In the genomic region with DNA sequence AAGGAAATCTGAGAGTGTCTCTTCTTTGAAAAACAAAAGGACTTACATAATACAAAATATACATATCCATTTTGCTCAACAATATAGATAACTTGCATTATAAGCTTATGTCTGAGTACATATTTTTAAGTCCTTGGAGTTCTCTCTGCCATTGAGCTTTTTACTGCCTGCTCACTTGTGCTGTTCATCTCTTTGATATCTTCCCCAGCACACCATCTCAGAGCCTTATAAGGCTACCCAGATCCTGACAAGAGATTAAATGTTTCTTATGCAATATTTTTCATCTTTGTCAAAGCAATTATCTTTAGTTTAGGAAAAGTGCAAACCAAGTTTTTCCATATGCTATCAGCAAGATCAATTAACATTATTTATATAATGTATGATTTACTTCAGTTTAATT, we compare ENCODE assay signal across 19 cellular contexts.
DNase-seq lines count a peak whose midpoint lies in the region; FAIRE-seq and TF ChIP-seq lines count a peak whose summit lies in the region.
"Had no signal": no experiment of that assay in that cellular context is flagged by ENCODE, and none has a peak within 500 bp of the region (broad histone marks: within the 10 kb centered on the region; RNA-seq: fewer than 3 reads in every experiment).

No MANE protein-coding gene starts in this region.

- H3K27ac ChIP-seq in ACC112 (ENCODE audit: low read depth, low read length) (peak overlapping the region; percentile 81), astrocyte (ENCODE audit: low read depth, low read length) (peak overlapping the region; percentile 12), mesodermal cell (ENCODE audit: low read depth, low read length, severe bottlenecking) (peak overlapping the region; percentile 26)
- H3K27ac ChIP-seq: cardiac muscle cell, psoas muscle had no signal

- no peak overlapping the region for H3K4me2 ChIP-seq in astrocyte (ENCODE audit: low read length)

- H3K9me3 Mint-ChIP-seq in astrocyte (ENCODE audit: unreplicated experiment) (peaks cover 8% of the 10 kb centered on the region), glutamatergic neuron (ENCODE audit: unreplicated experiment) (no peaks in the 10 kb centered on the region)
- H3K9me3 Mint-ChIP-seq in activated T-cell treated with anti-CD3 and anti-CD28 coated beads, Interleukin-2, amount 50 U/mL, for 24 hours: no peaks in the 10 kb centered on the region

- H3K4me1 Mint-ChIP-seq in astrocyte (ENCODE audit: low read depth, unreplicated experiment) (peaks cover 23% of the 10 kb centered on the region), glutamatergic neuron (ENCODE audit: low read depth, unreplicated experiment) (no peaks in the 10 kb centered on the region)
- peaks cover 50% of the 10 kb centered on the region for H3K4me1 Mint-ChIP-seq in activated T-cell treated with anti-CD3 and anti-CD28 coated beads, Interleukin-2, amount 50 U/mL, for 24 hours (ENCODE audit: low read depth)
- H3K4me1 Mint-ChIP-seq: stimulated activated naive B cell treated with anti-CD40 and anti-IgM and Interleukin-4, amounts not matched to agents 10 μg/mL and 1 μg/mL and 100 μg/mL, for 72 hours had no signal

- no peak overlapping the region for H3K9ac ChIP-seq in astrocyte (ENCODE audit: low read length)

- DNase-seq in HCEC 1CT (peak; percentile 34), astrocyte (ENCODE audit: low read depth) (no peak), cerebellum (ENCODE audit: low spot score) (no peak), NCI-H748 (lab: John Stamatoyannopoulos, UW; ENCODE audit: unreplicated experiment) (no peak), glutamatergic neuron (no peak)
- no peak for DNase-seq in activated T-cell treated with anti-CD3 and anti-CD28 coated beads, Interleukin-2, amount 50 U/mL, for 24 hours
- DNase-seq: activated T-cell treated with anti-CD3 and anti-CD28 coated beads, Interleukin-2, amount 50 U/mL, for 72 hours; Karpas-422; NCI-H2107; NK-92 treated with Interleukin-12 subunit alpha and Interleukin-12 subunit beta, amount 100 ng/mL, for 24 hours; stimulated activated CD4-positive, alpha-beta T cell treated with anti-CD3 and anti-CD28 coated beads, Interleukin-4, amount 100 ng/mL, for 24 hours; stimulated activated naive B cell treated with anti-CD40 and anti-IgM and Interleukin-4, amounts not matched to agents 10 μg/mL and 1 μg/mL and 100 μg/mL, for 72 hours had no signal

- H3K27me3 ChIP-seq in ACC112 (ENCODE audit: insufficient read depth, low read length) (no peaks in the 10 kb centered on the region), astrocyte (ENCODE audit: insufficient read depth, low read length) (no peaks in the 10 kb centered on the region)
- H3K27me3 ChIP-seq: cardiac muscle cell, SJSA1 had no signal

- no peaks in the 10 kb centered on the region for H3K36me3 ChIP-seq in ACC112 (ENCODE audit: insufficient read depth, low read length)
- H3K36me3 ChIP-seq in astrocyte (ENCODE audit: insufficient read depth, low read length): no peaks in the 10 kb centered on the region
- no peaks in the 10 kb centered on the region for H3K36me3 ChIP-seq in mesodermal cell (ENCODE audit: control insufficient read depth, insufficient read depth, low read length)
- H3K36me3 ChIP-seq: cardiac muscle cell, SJSA1 had no signal

- FAIRE-seq in astrocyte (lab: Jason Lieb, UNC): no peak
- FAIRE-seq: GM12891 had no signal

- peak overlapping the region; percentile 67; the same call in 1 of the 2 replicates for H3K4me3 ChIP-seq in ACC112 (ENCODE audit: low read depth, low read length)
- no peak overlapping the region for H3K4me3 ChIP-seq in astrocyte (ENCODE audit: insufficient read depth, low read depth, low read length)
- no peak overlapping the region for H3K4me3 ChIP-seq in mesodermal cell (ENCODE audit: extremely low read depth, insufficient read depth, low read length, poor library complexity, severe bottlenecking)
- H3K4me3 ChIP-seq: cardiac muscle cell, psoas muscle, SJSA1 had no signal

- H3K27me3 Mint-ChIP-seq in astrocyte (ENCODE audit: low read depth, unreplicated experiment) (no peaks in the 10 kb centered on the region), glutamatergic neuron (ENCODE audit: unreplicated experiment) (no peaks in the 10 kb centered on the region)
- no peaks in the 10 kb centered on the region for H3K27me3 Mint-ChIP-seq in activated T-cell treated with anti-CD3 and anti-CD28 coated beads, Interleukin-2, amount 50 U/mL, for 24 hours

- H3K4me1 ChIP-seq in ACC112 (ENCODE audit: control insufficient read depth, insufficient read depth, low read length, unreplicated experiment) (peaks cover 25% of the 10 kb centered on the region), astrocyte (ENCODE audit: insufficient read depth, low read length) (no peaks in the 10 kb centered on the region), mesodermal cell (ENCODE audit: control insufficient read depth, insufficient read depth, low read length, poor library complexity, severe bottlenecking) (peaks cover 29% of the 10 kb centered on the region)
- H3K4me1 ChIP-seq: psoas muscle had no signal

- no peaks in the 10 kb centered on the region for H3K79me2 ChIP-seq in ACC112 (ENCODE audit: control insufficient read depth, insufficient read depth, low read length, unreplicated experiment)
- no peaks in the 10 kb centered on the region for H3K79me2 ChIP-seq in astrocyte (ENCODE audit: insufficient read depth, low read length)

- no peaks in the 10 kb centered on the region for H3K9me3 ChIP-seq in astrocyte (ENCODE audit: insufficient read depth, low read depth, low read length)
- peaks cover 9% of the 10 kb centered on the region for H3K9me3 ChIP-seq in mesodermal cell (ENCODE audit: control insufficient read depth, low read length)
- H3K9me3 ChIP-seq: psoas muscle, SJSA1 had no signal

- no peak overlapping the region for H2AFZ ChIP-seq in ACC112 (ENCODE audit: low read length, unreplicated experiment)
- no peak overlapping the region for H2AFZ ChIP-seq in astrocyte (ENCODE audit: low read depth, low read length)

- TF ChIP-seq CTCF in astrocyte (IDR thresholded peaks at IDR 0.05; ENCODE audit: insufficient read depth, low read depth, low read length) (no peak), glutamatergic neuron (IDR thresholded peaks at IDR 0.05; ENCODE audit: partially characterized antibody, unreplicated experiment) (no peak)

- H3K4me3 Mint-ChIP-seq in astrocyte (ENCODE audit: unreplicated experiment): no peak overlapping the region
- H3K4me3 Mint-ChIP-seq in activated T-cell treated with anti-CD3 and anti-CD28 coated beads, Interleukin-2, amount 50 U/mL, for 24 hours: no peak overlapping the region
- H3K4me3 Mint-ChIP-seq in glutamatergic neuron (ENCODE audit: unreplicated experiment): no peak overlapping the region
- H3K4me3 Mint-ChIP-seq: mesothelial cell of epicardium; stimulated activated naive B cell treated with anti-CD40 and anti-IgM and Interleukin-4, amounts not matched to agents 10 μg/mL and 1 μg/mL and 100 μg/mL, for 72 hours had no signal

- no peaks in the 10 kb centered on the region for H4K20me1 ChIP-seq in astrocyte (ENCODE audit: insufficient read depth, low read length)

- H3K27ac Mint-ChIP-seq in astrocyte (ENCODE audit: unreplicated experiment) (no peak overlapping the region), glutamatergic neuron (ENCODE audit: unreplicated experiment) (no peak overlapping the region)
- no peak overlapping the region for H3K27ac Mint-ChIP-seq in activated T-cell treated with anti-CD3 and anti-CD28 coated beads, Interleukin-2, amount 50 U/mL, for 24 hours
- H3K27ac Mint-ChIP-seq: stimulated activated naive B cell treated with anti-CD40 and anti-IgM and Interleukin-4, amounts not matched to agents 10 μg/mL and 1 μg/mL and 100 μg/mL, for 72 hours had no signal

- no peaks in the 10 kb centered on the region for H3K36me3 Mint-ChIP-seq in astrocyte (ENCODE audit: low read depth, unreplicated experiment)
- peaks cover 2% of the 10 kb centered on the region for H3K36me3 Mint-ChIP-seq in activated T-cell treated with anti-CD3 and anti-CD28 coated beads, Interleukin-2, amount 50 U/mL, for 24 hours (ENCODE audit: low read depth)
- H3K36me3 Mint-ChIP-seq in glutamatergic neuron (ENCODE audit: unreplicated experiment): no peaks in the 10 kb centered on the region
- H3K36me3 Mint-ChIP-seq: stimulated activated naive B cell treated with anti-CD40 and anti-IgM and Interleukin-4, amounts not matched to agents 10 μg/mL and 1 μg/mL and 100 μg/mL, for 72 hours had no signal

Comparison
In these comparisons a context has a peak if more than half of its experiments do, and no peak if none do; other contexts are left out.
1. H3K27ac ChIP-seq: peak in every context shown above with its lines; median percentile 81 in ACC112; 26 in mesodermal cell; 12 in astrocyte.